In genomic region chr11:64339319-64339718, GRCh38 we compare ENCODE assay signal across 10 cellular contexts. TPM values are rescaled to one million over a fixed set of nuclear protein-coding genes. Genes with fewer than 3 reads are reported as not detected.
DNase-seq lines count a peak whose midpoint lies in the region; ATAC-seq and TF ChIP-seq lines count a peak whose summit lies in the region.
"Had no signal": no experiment of that assay in that cellular context is flagged by ENCODE, and none has a peak within 500 bp of the region (broad histone marks: within the 10 kb centered on the region; RNA-seq: fewer than 3 reads in every experiment).

No MANE protein-coding gene starts in this region.

- H3K27me3 ChIP-seq in DOHH2 (ENCODE audit: control insufficient read depth, low read length) (no peaks in the 10 kb centered on the region), H9 (ENCODE audit: insufficient read depth, low read length) (no peaks in the 10 kb centered on the region)
- H3K27me3 ChIP-seq: gastrocnemius medialis had no signal

- peaks cover 17% of the 10 kb centered on the region for H3K27me3 Mint-ChIP-seq in H9 (ENCODE audit: low read depth)
- H3K27me3 Mint-ChIP-seq in nephron progenitor cell (ENCODE audit: low read depth, poor library complexity) = peaks cover 16% of the 10 kb centered on the region

- H4K91ac ChIP-seq in H9 (ENCODE audit: insufficient read length, low read depth, low read length) = no peak overlapping the region

- no peak for DNase-seq in H9
- DNase-seq in activated naive CD4-positive, alpha-beta T cell treated with anti-CD3 and anti-CD28 coated beads, Interleukin-2, amount 50 U/mL, for 72 hours (ENCODE audit: low spot score in 2 of 2) = no peak
- no peak for DNase-seq in nephron progenitor cell
- no peak for DNase-seq in SHP77 (lab: John Stamatoyannopoulos, UW)
- DNase-seq in stimulated activated CD4-positive, alpha-beta T cell treated with anti-CD3 and anti-CD28 coated beads, Interleukin-4, amount 100 ng/mL, for 1 hour = no peak
- DNase-seq: gastrocnemius medialis, NCI-H446 treated with DMSO at 0.1 percent for 48 hours had no signal

- H3K27ac ChIP-seq in DOHH2 (ENCODE audit: low read depth, low read length) = peak overlapping the region; percentile 87
- no peak overlapping the region for H3K27ac ChIP-seq in H9 (ENCODE audit: insufficient read length, low read depth, low read length)
- H3K27ac ChIP-seq: gastrocnemius medialis had no signal

- H3K4me1 ChIP-seq in DOHH2 (ENCODE audit: control insufficient read depth, low read length) = peaks cover 66% of the 10 kb centered on the region
- H3K4me1 ChIP-seq in H9 (ENCODE audit: insufficient read depth, low read length) = no peaks in the 10 kb centered on the region; the same call in 1 of the 2 replicates

- no CpG with 5 or more reads among the region's 5 CpGs for WGBS in H9 (ENCODE audit: extremely low coverage, insufficient read length, low lambda C conversion rate)

- H3K79me1 ChIP-seq in H9 (ENCODE audit: insufficient read depth, low read depth, low read length, poor library complexity, severe bottlenecking) = no peaks in the 10 kb centered on the region

- H3K4me1 Mint-ChIP-seq in H9 = peaks cover 7 to 35% of the 10 kb centered on the region in 2 experiments
- peaks cover 49% of the 10 kb centered on the region for H3K4me1 Mint-ChIP-seq in nephron progenitor cell

- no peak overlapping the region for H2BK20ac ChIP-seq in H9 (ENCODE audit: low read depth, low read length, poor library complexity, severe bottlenecking)

- H2BK120ac ChIP-seq in H9 (ENCODE audit: low read depth, low read length, poor library complexity, severe bottlenecking) = no peak overlapping the region

- H3K9me2 ChIP-seq in DOHH2 (replicated peaks; ENCODE audit: control insufficient read depth, low read length) = no peaks in the 10 kb centered on the region

- peak overlapping the region; percentile 18 to 59; a peak in 1 of 5 replicates for H3K4me3 Mint-ChIP-seq in H9
- peak overlapping the region; percentile 12 for H3K4me3 Mint-ChIP-seq in nephron progenitor cell

- no peak overlapping the region for H2AK5ac ChIP-seq in H9 (ENCODE audit: insufficient read length, low read length)

- no peak overlapping the region for H2BK12ac ChIP-seq in H9 (ENCODE audit: insufficient read length, low read depth, low read length)

- no peak overlapping the region for H3K18ac ChIP-seq in H9 (ENCODE audit: insufficient read length, low read depth, low read length)

- H3K36me3 Mint-ChIP-seq in H9 (ENCODE audit: insufficient read depth in 1 of 3, low read depth in 3 of 3) (no peaks in the 10 kb centered on the region), nephron progenitor cell (ENCODE audit: low read depth) (no peaks in the 10 kb centered on the region)
- H3K36me3 Mint-ChIP-seq in activated naive CD4-positive, alpha-beta T cell treated with anti-CD3 and anti-CD28 coated beads, Interleukin-2, amount 50 U/mL, for 72 hours = peaks cover 5 to 10% of the 10 kb centered on the region in 2 donors

- H3K4me2 ChIP-seq in DOHH2 (ENCODE audit: low read length) (peak overlapping the region; percentile 86), H9 (ENCODE audit: insufficient read depth, insufficient read length, low read length) (no peak overlapping the region)

- H3F3A ChIP-seq in DOHH2 (ENCODE audit: control insufficient read depth, insufficient read depth) = peaks cover 9% of the 10 kb centered on the region

- peaks cover 46% of the 10 kb centered on the region for H3K36me3 ChIP-seq in DOHH2 (ENCODE audit: control insufficient read depth, low read length)
- H3K36me3 ChIP-seq: gastrocnemius medialis had no signal

- H3K9me3 ChIP-seq in DOHH2 (ENCODE audit: control insufficient read depth, insufficient read depth, low read length) = no peaks in the 10 kb centered on the region
- H3K9me3 ChIP-seq in H9 (ENCODE audit: control insufficient read depth, low read depth, low read length) = no peaks in the 10 kb centered on the region
- H3K9me3 ChIP-seq: gastrocnemius medialis had no signal

- H3K9me3 Mint-ChIP-seq in H9 (no peaks in the 10 kb centered on the region), nephron progenitor cell (no peaks in the 10 kb centered on the region)
- H3K9me3 Mint-ChIP-seq in activated naive CD4-positive, alpha-beta T cell treated with anti-CD3 and anti-CD28 coated beads, Interleukin-2, amount 50 U/mL, for 72 hours = no peaks in the 10 kb centered on the region

- H3K9ac ChIP-seq in H9 (ENCODE audit: extremely low read depth, insufficient read length, low read length) = no peak overlapping the region

- no peak overlapping the region for H2BK15ac ChIP-seq in H9 (ENCODE audit: low read depth, low read length)

- H3T11ph ChIP-seq in H9 (ENCODE audit: low read length) = no peak overlapping the region

- H3K14ac ChIP-seq in H9 (ENCODE audit: insufficient read depth, low read length) = no peak overlapping the region

- no peak overlapping the region for H4K8ac ChIP-seq in H9 (replicated peaks; ENCODE audit: insufficient read length, low read depth, low read length)

- no peak overlapping the region for H2BK5ac ChIP-seq in H9 (ENCODE audit: insufficient read length, low read length)

- no peak overlapping the region for H3K23ac ChIP-seq in H9 (ENCODE audit: insufficient read length, low read depth, low read length)

- no peak for ATAC-seq in activated naive CD4-positive, alpha-beta T cell treated with anti-CD3 and anti-CD28 coated beads, Interleukin-2, amount 50 U/mL, for 72 hours
- ATAC-seq in HG02885 (IDR thresholded peaks at IDR 0.05; ENCODE audit: poor library complexity, unreplicated experiment) = no peak
- no peak for ATAC-seq in GM21515 (IDR thresholded peaks at IDR 0.05; ENCODE audit: unreplicated experiment)
- ATAC-seq: gastrocnemius medialis had no signal

- no peak overlapping the region for H3K56ac ChIP-seq in H9 (ENCODE audit: insufficient read length, low read depth, low read length)

- H3K27ac Mint-ChIP-seq in H9 (no peak overlapping the region), nephron progenitor cell (no peak overlapping the region)
- peak overlapping the region; percentile 83 to 95 for H3K27ac Mint-ChIP-seq in activated naive CD4-positive, alpha-beta T cell treated with anti-CD3 and anti-CD28 coated beads, Interleukin-2, amount 50 U/mL, for 72 hours

- H3K79me2 ChIP-seq in DOHH2 (ENCODE audit: control insufficient read depth, low read length) (peaks cover 16% of the 10 kb centered on the region), H9 (ENCODE audit: insufficient read depth, low read length) (no peaks in the 10 kb centered on the region)

- H3K4ac ChIP-seq in H9 (ENCODE audit: low read depth, low read length) = no peak overlapping the region

- H2AFZ ChIP-seq in H9 (ENCODE audit: low read length) = no peak overlapping the region

- H4K5ac ChIP-seq in H9 (ENCODE audit: insufficient read length, low read depth, low read length) = no peak overlapping the region

- H4K20me1 ChIP-seq in DOHH2 (ENCODE audit: control insufficient read depth, insufficient read depth, low read depth, low read length) = peaks cover 11% of the 10 kb centered on the region; the same call in 1 of the 2 replicates
- peaks cover 3% of the 10 kb centered on the region for H4K20me1 ChIP-seq in H9 (ENCODE audit: control insufficient read depth, insufficient read depth, insufficient read length)

- TF ChIP-seq CTCF in DOHH2 (IDR thresholded peaks at IDR 0.05; ENCODE audit: low read depth, low read length, poor library complexity, severe bottlenecking) (no peak), H9 (conservative IDR thresholded peaks at IDR 0.05) (no peak), nephron progenitor cell (IDR thresholded peaks at IDR 0.05) (no peak)

- peak overlapping the region; percentile 81 for H3K4me3 ChIP-seq in DOHH2 (ENCODE audit: low read length)
- H3K4me3 ChIP-seq: gastrocnemius medialis had no signal

- peaks cover 17% of the 10 kb centered on the region for H3K23me2 ChIP-seq in H9 (ENCODE audit: insufficient read length, low read depth, low read length, poor library complexity, severe bottlenecking)

RNA-seq across cellular contexts. Expression of gene CCDC88B, which starts 0.7 kb away (rescaled TPM):
- 11.2 and 12.2 TPM in 2 replicates for total RNA-seq in H9 (2021)
- total RNA-seq in activated naive CD4-positive, alpha-beta T cell treated with anti-CD3 and anti-CD28 coated beads, Interleukin-2, amount 50 U/mL, for 72 hours = 100 to 1,000 TPM in 1 of 2 donors, 10 to 100 TPM in 1; 75.0 to 103 TPM

RNA-seq across cellular contexts. Expression of gene RPS6KA4, which starts 19.6 kb away (rescaled TPM):
- 10.8 and 11.1 TPM in 2 replicates for total RNA-seq in H9 (2021)
- 10 to 100 TPM; 23.2 to 23.8 TPM for total RNA-seq in activated naive CD4-positive, alpha-beta T cell treated with anti-CD3 and anti-CD28 coated beads, Interleukin-2, amount 50 U/mL, for 72 hours

RNA-seq across cellular contexts. Expression of gene PRDX5, which starts 21.4 kb away (rescaled TPM):
- total RNA-seq in H9 (2021) = 225 and 228 TPM in 2 replicates
- total RNA-seq in activated naive CD4-positive, alpha-beta T cell treated with anti-CD3 and anti-CD28 coated beads, Interleukin-2, amount 50 U/mL, for 72 hours = 100 to 1,000 TPM; 131 to 152 TPM

RNA-seq across cellular contexts. Expression of gene TRMT112, which starts 22.0 kb away (rescaled TPM):
- total RNA-seq in H9 (2021) = 315 and 341 TPM in 2 replicates
- 100 to 1,000 TPM; 198 to 213 TPM for total RNA-seq in activated naive CD4-positive, alpha-beta T cell treated with anti-CD3 and anti-CD28 coated beads, Interleukin-2, amount 50 U/mL, for 72 hours

RNA-seq across cellular contexts. Expression of gene ESRRA, which starts 34.0 kb away (rescaled TPM):
- total RNA-seq in H9 (2021) = 42.3 and 44.0 TPM in 2 replicates
- total RNA-seq in activated naive CD4-positive, alpha-beta T cell treated with anti-CD3 and anti-CD28 coated beads, Interleukin-2, amount 50 U/mL, for 72 hours = 10 to 100 TPM; 33.6 to 48.1 TPM

Comparison
In these comparisons a context has a peak if more than half of its experiments do, and no peak if none do; other contexts are left out.
1. H3K27ac Mint-ChIP-seq: peak in activated naive CD4-positive, alpha-beta T cell treated with anti-CD3 and anti-CD28 coated beads, Interleukin-2, amount 50 U/mL, for 72 hours (2 of 2); none in H9 (0 of 3) and nephron progenitor cell (single experiment).